1 cellular context compared by ENCODE assay signal in the genomic region with DNA sequence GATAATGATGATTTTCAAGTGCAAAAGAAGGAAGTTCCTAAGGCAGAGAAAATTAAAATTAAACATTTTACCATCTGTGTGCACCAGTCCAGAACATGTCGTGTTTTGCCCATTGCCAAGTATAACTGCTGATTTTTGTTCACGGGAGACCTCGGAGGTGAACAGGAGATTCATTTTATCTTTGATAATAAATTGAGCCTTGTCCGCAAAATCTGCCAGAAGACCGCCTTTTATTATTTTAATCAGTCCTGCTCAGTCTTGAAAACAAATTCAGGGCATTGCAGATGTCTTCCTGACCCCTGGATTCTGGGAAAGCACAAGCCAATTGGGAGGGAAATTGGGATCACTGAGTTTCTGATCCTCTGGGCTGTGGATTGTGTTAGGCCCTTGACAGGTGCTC.
TF ChIP-seq lines count a peak whose summit lies in the region.

No MANE protein-coding gene starts in this region.

TF ChIP-seq in IMR-90, 13 proteins besides CTCF, POLR2A, EP300 and RAD21:
- TF ChIP-seq, protein P1, sequence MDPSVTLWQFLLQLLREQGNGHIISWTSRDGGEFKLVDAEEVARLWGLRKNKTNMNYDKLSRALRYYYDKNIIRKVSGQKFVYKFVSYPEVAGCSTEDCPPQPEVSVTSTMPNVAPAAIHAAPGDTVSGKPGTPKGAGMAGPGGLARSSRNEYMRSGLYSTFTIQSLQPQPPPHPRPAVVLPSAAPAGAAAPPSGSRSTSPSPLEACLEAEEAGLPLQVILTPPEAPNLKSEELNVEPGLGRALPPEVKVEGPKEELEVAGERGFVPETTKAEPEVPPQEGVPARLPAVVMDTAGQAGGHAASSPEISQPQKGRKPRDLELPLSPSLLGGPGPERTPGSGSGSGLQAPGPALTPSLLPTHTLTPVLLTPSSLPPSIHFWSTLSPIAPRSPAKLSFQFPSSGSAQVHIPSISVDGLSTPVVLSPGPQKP (IDR thresholded peaks at IDR 0.05; ENCODE audit: borderline replicate concordance, low read depth, low read length): no peak
- no peak for TF ChIP-seq FOS (IDR thresholded peaks at IDR 0.05; ENCODE audit: low read depth, low read length)
- no peak for TF ChIP-seq RFX5 (IDR thresholded peaks at IDR 0.05; ENCODE audit: low read depth, low read length)
- TF ChIP-seq MAZ (IDR thresholded peaks at IDR 0.05; ENCODE audit: borderline replicate concordance, low read depth, low read length): no peak
- TF ChIP-seq MAFK (IDR thresholded peaks at IDR 0.05; ENCODE audit: low read depth, low read length): peak; percentile 92
- no peak for TF ChIP-seq NFE2L2 (IDR thresholded peaks at IDR 0.05; ENCODE audit: low read depth, low read length)
